In the genomic region with DNA sequence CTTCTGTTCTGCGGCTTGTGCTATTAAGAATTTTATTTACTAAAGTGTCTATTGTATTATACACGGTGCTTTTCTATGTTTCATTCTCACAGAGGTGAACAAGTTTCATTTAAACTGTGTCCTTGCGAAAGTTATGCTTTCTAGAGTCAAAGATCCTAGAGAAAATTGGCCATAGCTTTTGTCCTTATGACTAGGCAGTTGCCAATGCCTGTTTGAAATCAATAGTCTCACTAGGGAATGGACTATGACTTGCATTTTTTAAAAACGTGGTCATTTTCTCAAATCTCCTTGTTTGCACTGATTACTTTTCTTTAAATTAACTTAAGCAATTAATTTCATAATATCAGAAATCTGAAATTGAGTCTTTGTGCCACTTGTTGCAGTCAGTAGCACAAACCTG, we compare ENCODE assay signal across 20 cellular contexts.
DNase-seq lines count a peak whose midpoint lies in the region; ATAC-seq and TF ChIP-seq lines count a peak whose summit lies in the region.
"Had no signal": no experiment of that assay in that cellular context is flagged by ENCODE, and none has a peak within 500 bp of the region (broad histone marks: within the 10 kb centered on the region; RNA-seq: fewer than 3 reads in every experiment).

No MANE protein-coding gene starts in this region.

- no peaks in the 10 kb centered on the region for H3F3A ChIP-seq in PC-3 (ENCODE audit: low read length, unreplicated experiment)

- H2AFZ ChIP-seq in PC-3 (ENCODE audit: low read length) = peak overlapping the region; percentile 87
- H2AFZ ChIP-seq in hepatocyte = no peak overlapping the region

- H3K27me3 ChIP-seq in PC-3 (ENCODE audit: low read length) (no peaks in the 10 kb centered on the region), hepatocyte (no peaks in the 10 kb centered on the region), sigmoid colon (no peaks in the 10 kb centered on the region)
- H3K27me3 ChIP-seq: brain microvascular endothelial cell, Peyer's patch, upper lobe of right lung had no signal

- TF ChIP-seq EP300 in sigmoid colon (IDR thresholded peaks at IDR 0.05) = no peak

- no peak for TF ChIP-seq POLR2A in sigmoid colon (IDR thresholded peaks at IDR 0.05)

- H4K20me1 ChIP-seq in PC-3 (ENCODE audit: low read length) = no peaks in the 10 kb centered on the region
- H4K20me1 ChIP-seq in hepatocyte (ENCODE audit: insufficient read depth, poor library complexity, severe bottlenecking) = no peaks in the 10 kb centered on the region

- H3K4me1 ChIP-seq in PC-3 (ENCODE audit: insufficient read depth, low read length) (peaks cover 16% of the 10 kb centered on the region), hepatocyte (ENCODE audit: insufficient read depth) (no peaks in the 10 kb centered on the region), sigmoid colon (peaks cover 0 to 19% (median 2%) of the 10 kb centered on the region in 4 donors)
- H3K4me1 ChIP-seq: heart left ventricle, Peyer's patch, upper lobe of right lung had no signal

- H3K9ac ChIP-seq in PC-3 (ENCODE audit: low read length) = peak overlapping the region; percentile 52
- H3K9ac ChIP-seq: KMS-11 had no signal

- CTCF ChIA-PET in PC-3 (lab: Charles Lee) = no interaction called here

- H3K9me2 ChIP-seq in PC-3 (replicated peaks; ENCODE audit: low read length) (no peaks in the 10 kb centered on the region), hepatocyte (replicated peaks; ENCODE audit: insufficient read depth) (no peaks in the 10 kb centered on the region)

- intact Hi-C loops in PC-3 (cut with micrococcal nuclease) = loop anchor here (2.0 to 5.0 kb wide), 2 partner anchors 90 to 269 kb away; no protein-coding TSS in a partner anchor
- intact Hi-C loops in sigmoid colon (cut with DNase I) = loop anchor here (10.0 kb wide), 1 partner anchor 263 kb away; no protein-coding TSS in a partner anchor

- H3K9me3 ChIP-seq in PC-3 (ENCODE audit: low read length) (no peaks in the 10 kb centered on the region), hepatocyte (ENCODE audit: low read depth) (no peaks in the 10 kb centered on the region), sigmoid colon (no peaks in the 10 kb centered on the region)
- H3K9me3 ChIP-seq: heart left ventricle, Peyer's patch, upper lobe of right lung had no signal

- peak overlapping the region; percentile 82 for H3K4me3 ChIP-seq in PC-3 (ENCODE audit: low read length)
- peak overlapping the region; percentile 38 for H3K4me3 ChIP-seq in hepatocyte
- H3K4me3 ChIP-seq in sigmoid colon = peak overlapping the region; percentile 18 to 47 (median 40)
- H3K4me3 ChIP-seq: skin epidermis, upper lobe of right lung had no signal

- POLR2A ChIA-PET in PC-3 (lab: Charles Lee; ENCODE audit: unreplicated experiment) = no interaction called here

- H3K36me3 ChIP-seq in PC-3 (ENCODE audit: low read depth, low read length) (no peaks in the 10 kb centered on the region), hepatocyte (replicated peaks; ENCODE audit: insufficient read depth, low read depth) (no peaks in the 10 kb centered on the region), sigmoid colon (no peaks in the 10 kb centered on the region)
- H3K36me3 ChIP-seq: brain microvascular endothelial cell, heart left ventricle, Peyer's patch, upper lobe of right lung had no signal

- WGBS in hepatocyte (ENCODE audit: low lambda C conversion rate, missing lambda C conversion rate) = 50% methylated on average over 4 of the region's 4 CpGs
- WGBS in sigmoid colon, 2 donors = 13 to 61% methylated on average over 4 of the region's 4 CpGs

- ATAC-seq in PC-3 = no peak
- ATAC-seq in GM18861 (IDR thresholded peaks at IDR 0.05; ENCODE audit: unreplicated experiment) = no peak
- ATAC-seq: heart left ventricle, upper lobe of right lung had no signal

- H3K79me2 ChIP-seq in PC-3 (ENCODE audit: low read length) = no peaks in the 10 kb centered on the region
- peaks cover 15% of the 10 kb centered on the region for H3K79me2 ChIP-seq in hepatocyte

- peak overlapping the region; percentile 98 for H3K4me2 ChIP-seq in PC-3 (ENCODE audit: low read length)
- peak overlapping the region; percentile 75 for H3K4me2 ChIP-seq in hepatocyte
- H3K4me2 ChIP-seq: KMS-11 had no signal

- H3K27ac ChIP-seq in PC-3 (ENCODE audit: low read length) = peak overlapping the region; percentile 33; the same call in 1 of the 2 replicates
- H3K27ac ChIP-seq in hepatocyte = peak overlapping the region; percentile 86
- H3K27ac ChIP-seq in sigmoid colon = peak overlapping the region in 3 of 4 donors; percentile 65 to 72 (median 69)
- H3K27ac ChIP-seq: brain microvascular endothelial cell, heart left ventricle, HL-60, KMS-11, upper lobe of right lung had no signal

- in situ Hi-C loops in G401 (cut with HindIII; ENCODE audit: low sequenced_read_pairs) = no loop called here

- DNase-seq in NCI-H1092 treated with DMSO at 0.1 percent for 48 hours (lab: John Stamatoyannopoulos, UW) (peak; percentile 41), NCI-H1092 (lab: John Stamatoyannopoulos, UW) (no peak), PC-3 (peak; percentile 16), hepatocyte (ENCODE audit: low spot score) (no peak), sigmoid colon (no peak), G401 (ENCODE audit: low spot score) (no peak)
- DNase-seq in stimulated activated naive CD4-positive, alpha-beta T cell treated with Interleukin-2 at 50 U/mL for 16 hours (lab: John Stamatoyannopoulos, UW) = no peak
- DNase-seq: activated CD4-positive, alpha-beta T cell treated with anti-CD3 and anti-CD28 coated beads, Interleukin-2, amount 10 ng/mL, durations not matched to agents 24 days and 14 days; activated naive CD4-positive, alpha-beta T cell treated with Interleukin-2 at 50 U/mL for 16 hours; brain microvascular endothelial cell; CD4-positive, CD25-positive, alpha-beta regulatory T cell; heart left ventricle; midbrain; occipital lobe; Peyer's patch; upper lobe of right lung had no signal

- BruUV-seq in PC-3 (replicated peaks; lab: Mats Ljungman, UMichigan) = no TSS peak

- no peak for TF ChIP-seq CTCF in PC-3 (conservative IDR thresholded peaks at IDR 0.05; ENCODE audit: low read depth, low read length)
- no peak for TF ChIP-seq CTCF in hepatocyte (IDR thresholded peaks at IDR 0.05; ENCODE audit: poor library complexity)
- no peak for TF ChIP-seq CTCF in sigmoid colon (IDR thresholded peaks at IDR 0.05)

Comparison
In these comparisons a context has a peak if more than half of its experiments do, and no peak if none do; other contexts are left out.
1. DNase-seq: peak in NCI-H1092 treated with DMSO at 0.1 percent for 48 hours (single experiment) and PC-3 (single experiment); none in NCI-H1092 (single experiment), hepatocyte (single experiment), sigmoid colon (single experiment), stimulated activated naive CD4-positive, alpha-beta T cell treated with Interleukin-2 at 50 U/mL for 16 hours (single experiment) and G401 (single experiment).
2. H3K27ac ChIP-seq: peak in every context shown above with its lines; median percentile 86 in hepatocyte; 69 in sigmoid colon; 33 in PC-3.
3. Peak in every context shown above with its lines, with median percentiles within 50 percentile points of each other: H3K4me3 ChIP-seq.